ENCODE assay signal across 3 cellular contexts in the genomic region with DNA sequence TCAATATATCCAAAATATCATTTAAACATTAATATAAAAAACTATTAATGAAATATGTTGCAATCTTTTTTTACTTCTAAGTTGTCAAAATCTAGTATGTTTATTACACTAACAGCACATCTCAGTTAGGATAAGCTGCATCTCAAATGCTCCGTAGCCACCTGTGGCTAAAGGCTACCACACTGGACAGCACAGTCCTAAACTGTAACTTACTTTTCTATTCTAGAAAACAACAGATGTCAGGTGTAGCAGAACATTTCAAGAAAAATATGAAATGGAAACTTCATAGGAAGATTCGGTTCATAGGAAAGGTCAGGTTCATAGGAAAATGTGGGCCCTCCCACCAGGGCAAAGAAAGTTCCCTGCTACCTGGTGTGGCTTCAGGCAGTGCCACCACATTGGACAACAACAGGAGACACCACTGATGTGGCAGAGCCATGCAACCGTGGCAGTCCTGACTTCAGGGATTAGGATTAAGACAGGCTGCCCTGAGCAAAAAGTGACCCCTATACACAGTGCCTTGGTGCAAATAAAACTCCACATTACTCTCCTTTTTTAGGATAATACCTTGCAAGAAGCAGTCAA.
"Had no signal": no experiment of that assay in that cellular context is flagged by ENCODE, and none has a peak within 500 bp of the region (broad histone marks: within the 10 kb centered on the region; RNA-seq: fewer than 3 reads in every experiment).

No MANE protein-coding gene starts in this region.

- ATAC-seq: GM12878 had no signal

- DNase-seq: GDM1, GF-D8 had no signal

- H3K4me3 ChIP-seq: GM12878 had no signal
